In genomic region chr13:28885191-28885590, GRCh38 we compare ENCODE assay signal across 25 cellular contexts.
"Had no signal": no experiment of that assay in that cellular context is flagged by ENCODE, and none has a peak within 500 bp of the region (broad histone marks: within the 10 kb centered on the region; RNA-seq: fewer than 3 reads in every experiment).

No MANE protein-coding gene starts in this region.

- H3K4me3 ChIP-seq: adrenal gland, SJSA1 had no signal

- H3K9me3 ChIP-seq: adrenal gland, SJSA1 had no signal

- H3K4me1 ChIP-seq: adrenal gland, SJSA1 had no signal

- DNase-seq: activated CD4-positive, alpha-beta T cell treated with anti-CD3 and anti-CD28 coated beads for 4 hours; activated CD8-positive, alpha-beta memory T cell treated with anti-CD3 and anti-CD28 coated beads, Interleukin-2, amount 50 U/mL, for 48 hours; activated CD8-positive, alpha-beta T cell treated with anti-CD3 and anti-CD28 coated beads for 36 hours; activated naive CD4-positive, alpha-beta T cell treated with anti-CD3 and anti-CD28 coated beads, Interleukin-2, amount 50 U/mL, for 16 hours; activated naive CD8-positive, alpha-beta T cell treated with anti-CD3 and anti-CD28 coated beads, Interleukin-2, amount 10 ng/mL, durations not matched to agents 7 days and 5 days; activated T-cell treated with anti-CD3 and anti-CD28 coated beads, Interleukin-2, amount 50 U/mL, for 1 hour; adrenal gland; anterior cingulate cortex; cerebellar nuclear complex; MM.1S; NCI-H1105; NCI-H1436; NCI-H1694 treated with DMSO at 0.1 percent for 48 hours; NCI-H2029 treated with DMSO at 0.1 percent for 48 hours; NCI-H2171; NCI-H2227 treated with DMSO at 0.1 percent for 48 hours; NCI-H446 treated with DMSO at 0.1 percent for 48 hours; NCI-H526 treated with DMSO at 0.1 percent for 48 hours; PC-3; SHP77; T-cell; T-helper 2 cell had no signal

- H3K27ac ChIP-seq: adrenal gland, KMS-11, SJSA1 had no signal

- H3K36me3 ChIP-seq: adrenal gland, SJSA1 had no signal

- H3K27me3 ChIP-seq: adrenal gland, SJSA1 had no signal

- ATAC-seq: activated CD4-positive, CD25-positive, alpha-beta regulatory T cell treated with anti-CD3 and anti-CD28 coated beads, Interleukin-2, amount 50 U/mL, for 24 hours; activated CD8-positive, alpha-beta T cell treated with anti-CD3 and anti-CD28 coated beads for 36 hours; PC-3; T-cell had no signal
